ENCODE assay signal across 8 cellular contexts in the genomic region with DNA sequence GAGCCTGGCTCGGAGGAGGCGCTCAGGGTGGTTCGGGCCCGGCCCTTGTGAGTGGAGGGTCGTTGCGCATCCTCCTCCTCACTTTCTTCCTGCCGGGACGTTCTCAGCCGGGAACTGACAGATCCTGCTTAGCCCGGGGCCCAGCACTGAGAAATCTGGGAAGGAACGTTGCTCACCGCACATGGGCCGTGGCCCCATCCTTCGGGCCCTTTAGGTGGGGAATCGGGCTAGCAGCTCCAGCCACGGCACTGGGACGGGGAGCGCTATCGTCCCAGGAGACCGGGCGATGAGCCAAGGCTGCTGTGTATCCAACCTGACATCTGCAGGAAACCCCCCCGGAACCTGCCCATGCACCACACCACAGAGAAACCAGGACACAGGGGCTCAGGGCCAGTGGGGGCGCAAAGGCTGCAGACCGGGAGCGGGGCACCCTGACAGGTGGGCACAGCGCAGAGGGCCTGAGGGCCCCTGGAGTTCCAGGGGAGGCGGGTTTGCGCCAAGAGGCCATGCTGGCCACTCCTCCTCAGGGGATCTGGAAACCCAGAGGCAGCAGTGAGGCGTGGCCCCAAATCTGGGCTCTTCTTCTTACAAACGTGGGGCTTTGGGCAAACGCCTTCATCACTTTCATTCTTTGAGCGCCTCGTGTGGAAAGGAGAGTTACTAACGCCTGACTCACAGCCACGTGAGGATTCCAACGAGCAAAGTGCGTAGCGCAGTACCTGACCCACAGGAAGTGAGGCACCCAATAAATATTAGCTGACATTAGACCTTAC. TPM values are rescaled to one million over a fixed set of nuclear protein-coding genes. Genes with fewer than 3 reads are reported as not detected.
DNase-seq lines count a peak whose midpoint lies in the region; ATAC-seq and TF ChIP-seq lines count a peak whose summit lies in the region.

A gene (minus strand): TSS at position 116 of the 773 bp plus-strand sequence. CDS start 4,659 bp downstream, outside the sequence.

- peak within 1 kb of the TSS; percentile 8; the same call in 1 of the 2 replicates for H3K9ac ChIP-seq in MM.1S (ENCODE audit: low read length)

- no peaks in the 10 kb centered on the region for H4K20me1 ChIP-seq in MM.1S (ENCODE audit: insufficient read depth, low read length)

- ATAC-seq in GM21576 (IDR thresholded peaks at IDR 0.05; ENCODE audit: unreplicated experiment) (peak; percentile 53), T-helper 17 cell (peak; percentile 80)

- no peaks in the 10 kb centered on the region for H3K9me2 ChIP-seq in MM.1S (replicated peaks; ENCODE audit: insufficient read depth, low read length)

- intact Hi-C loops in ascending aorta (cut with DNase I): loop anchor here (1.0 to 10.0 kb wide), 5 partner anchors 36 to 610 kb away; a partner anchor contains a TSS
- intact Hi-C loops in uterus (cut with DNase I; ENCODE audit: low total_unique reads): no loop called here

- TF ChIP-seq CTCF in MM.1S (IDR thresholded peaks at IDR 0.05; ENCODE audit: low read length): peak; percentile 46
- peak; percentile 19 to 38 (median 27) for TF ChIP-seq CTCF in ascending aorta (IDR thresholded peaks at IDR 0.05)
- TF ChIP-seq CTCF in uterus (IDR thresholded peaks at IDR 0.05): peak in 3 of 4 experiments; percentile 27 to 39 (median 28)

- H3K79me2 ChIP-seq in MM.1S (ENCODE audit: low read length): no peaks in the 10 kb centered on the region

- H3K4me3 ChIP-seq in MM.1S (ENCODE audit: low read length) (peak within 1 kb of the TSS; percentile 58), ascending aorta (peak within 1 kb of the TSS; percentile 70 to 85), uterus (peak within 1 kb of the TSS; percentile 29 to 40)

- peak within 1 kb of the TSS; percentile 95 for H3K4me3 Mint-ChIP-seq in T-helper 17 cell

- H3K4me1 ChIP-seq in MM.1S (ENCODE audit: low read length) (peaks cover 11% of the 10 kb centered on the region; the same call in 1 of the 2 replicates), ascending aorta (peaks cover 7 to 19% of the 10 kb centered on the region in 2 donors), uterus (peaks cover 0 to 16% of the 10 kb centered on the region in 2 donors)

- peaks cover 18% of the 10 kb centered on the region for H3K4me1 Mint-ChIP-seq in T-helper 17 cell

- DNase-seq in DMS53 treated with DMSO at 0.1 percent for 48 hours (lab: John Stamatoyannopoulos, UW; ENCODE audit: unreplicated experiment) (peak; percentile 90), MM.1S (peak; percentile 88), T-helper 17 cell (peak; percentile 22 to 51 (median 43)), ascending aorta (ENCODE audit: low spot score in 2 of 2) (peak; percentile 68 to 94), hepatic stellate cell (ENCODE audit: low spot score) (peak; percentile 91), putamen (ENCODE audit: low spot score) (peak; percentile 64), uterus (peak; percentile 82 to 87)

- H3K27me3 ChIP-seq in MM.1S (replicated peaks; ENCODE audit: insufficient read depth, low read length): peaks cover 44% of the 10 kb centered on the region
- H3K27me3 ChIP-seq in ascending aorta: peaks cover 5% of the 10 kb centered on the region
- H3K27me3 ChIP-seq in uterus: no peaks in the 10 kb centered on the region

- H3K4me2 ChIP-seq in MM.1S (ENCODE audit: low read depth, low read length): peak within 1 kb of the TSS; percentile 88

- peaks cover 16% of the 10 kb centered on the region for H3F3A ChIP-seq in MM.1S (ENCODE audit: insufficient read depth, low read length)

- peaks cover 4% of the 10 kb centered on the region for H3K36me3 Mint-ChIP-seq in T-helper 17 cell (ENCODE audit: low read depth)

- peaks cover 10% of the 10 kb centered on the region for H3K27me3 Mint-ChIP-seq in T-helper 17 cell

- peak within 1 kb of the TSS; percentile 27; the same call in 1 of the 2 replicates for H3K27ac ChIP-seq in MM.1S (ENCODE audit: low read length)
- H3K27ac ChIP-seq in ascending aorta: peak within 1 kb of the TSS; percentile 66 to 85
- H3K27ac ChIP-seq in uterus: peak within 1 kb of the TSS; percentile 79 to 81

- H3K36me3 ChIP-seq in MM.1S (replicated peaks; ENCODE audit: insufficient read depth, low read length) (no peaks in the 10 kb centered on the region), ascending aorta (peaks cover 6 to 8% of the 10 kb centered on the region in 2 donors), uterus (no peaks in the 10 kb centered on the region)

- H3K9me3 ChIP-seq in MM.1S (replicated peaks; ENCODE audit: insufficient read depth, low read length): no peaks in the 10 kb centered on the region
- H3K9me3 ChIP-seq in T-helper 17 cell (ENCODE audit: control insufficient read depth, low read length, poor library complexity, severe bottlenecking): no peaks in the 10 kb centered on the region
- H3K9me3 ChIP-seq in ascending aorta: no peaks in the 10 kb centered on the region
- H3K9me3 ChIP-seq in uterus: no peaks in the 10 kb centered on the region

- H2AFZ ChIP-seq in MM.1S (ENCODE audit: low read length): peak within 1 kb of the TSS; percentile 63

- H3K27ac Mint-ChIP-seq in T-helper 17 cell: peak within 1 kb of the TSS; percentile 89

- peak in 1 of 2 donors; percentile 27 for TF ChIP-seq POLR2A in uterus (IDR thresholded peaks at IDR 0.05)

RNA-seq across cellular contexts. Expression of the gene that starts here (rescaled TPM):
- total RNA-seq in T-helper 17 cell: not detected
- total RNA-seq in ascending aorta: not detected
- total RNA-seq in uterus: under 1 TPM in 1 of 4 donors, not detected in 3; 0.55 TPM

Comparison
In these comparisons a context has a peak if more than half of its experiments do, and no peak if none do; other contexts are left out.
1. Peak in every context shown above with its lines: DNase-seq, ATAC-seq, H3K4me3 ChIP-seq and H3K27ac ChIP-seq.
2. Peak in DNase-seq and ATAC-seq in T-helper 17 cell; RNA of the gene not detected or under 1 TPM.
3. Peak in DNase-seq, H3K4me3 ChIP-seq and H3K27ac ChIP-seq in ascending aorta; RNA of the gene not detected or under 1 TPM.
4. Peak in DNase-seq, H3K4me3 ChIP-seq and H3K27ac ChIP-seq in uterus; RNA of the gene not detected or under 1 TPM.
5. H3K27ac ChIP-seq: peak in every context shown above with its lines; median percentile 80 in uterus; 76 in ascending aorta; 27 in MM.1S.